In the genomic region with DNA sequence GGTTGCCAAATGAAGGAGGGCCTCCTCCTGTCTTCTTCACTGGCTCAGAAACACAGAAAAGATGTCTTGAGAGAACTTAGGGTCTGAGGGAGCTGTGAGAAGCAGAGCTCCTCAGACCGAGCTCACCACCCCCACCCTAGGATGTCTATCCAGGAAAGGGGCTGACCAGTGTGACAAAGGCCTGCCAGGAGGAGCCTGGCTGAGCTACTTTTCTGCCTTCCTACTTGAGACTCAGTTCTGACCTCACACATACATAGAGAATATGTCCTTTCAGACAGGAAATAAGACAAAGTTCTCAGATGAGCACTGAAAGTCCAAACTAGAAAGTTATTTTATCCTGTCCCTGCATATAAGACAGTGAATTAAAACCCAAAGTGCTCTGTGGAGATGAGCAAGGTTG, we compare ENCODE assay signal across 9 cellular contexts. TPM values are rescaled to one million over a fixed set of nuclear protein-coding genes. Genes with fewer than 3 reads are reported as not detected.
DNase-seq lines count a peak whose midpoint lies in the region; ATAC-seq, FAIRE-seq and TF ChIP-seq lines count a peak whose summit lies in the region.
"Had no signal": no experiment of that assay in that cellular context is flagged by ENCODE, and none has a peak within 500 bp of the region (broad histone marks: within the 10 kb centered on the region; RNA-seq: fewer than 3 reads in every experiment).

No MANE protein-coding gene starts in this region.

- no peak for FAIRE-seq in GM12891 (lab: Jason Lieb, UNC)

- no peaks in the 10 kb centered on the region for H3K9me3 ChIP-seq in right cardiac atrium (ENCODE audit: control insufficient read depth, low read length)

- intact Hi-C loops in right cardiac atrium (cut with DNase I) = no loop called here

- ATAC-seq in GM21576 (IDR thresholded peaks at IDR 0.05; ENCODE audit: unreplicated experiment) (peak; percentile 43), HG03469 (IDR thresholded peaks at IDR 0.05; ENCODE audit: unreplicated experiment) (peak; percentile 33), right cardiac atrium (peak; percentile 52 to 65)
- ATAC-seq: left colon had no signal

- 29% methylated on average over 1 of the region's 1 CpG for WGBS in right cardiac atrium

- no peak overlapping the region for H3K4me3 ChIP-seq in right cardiac atrium (ENCODE audit: low read length)

- H3K4me1 ChIP-seq in right cardiac atrium (ENCODE audit: control insufficient read depth, insufficient read depth, low read length) = no peaks in the 10 kb centered on the region

- no peak overlapping the region for H3K27ac ChIP-seq in right cardiac atrium (ENCODE audit: low read length)

- no peak for TF ChIP-seq POLR2A in GM12891 (IDR thresholded peaks at IDR 0.05; ENCODE audit: low read depth, low read length)

- H3K27me3 ChIP-seq in right cardiac atrium (ENCODE audit: control insufficient read depth, insufficient read depth) = no peaks in the 10 kb centered on the region

- DNase-seq in GM12891 (ENCODE audit: insufficient read length, low spot score) (no peak), right cardiac atrium (no peak), HT-29 (ENCODE audit: low spot score) (no peak), NCI-H1417 treated with DMSO at 0.1 percent for 48 hours (lab: John Stamatoyannopoulos, UW) (no peak), COLO668 (lab: John Stamatoyannopoulos, UW; ENCODE audit: unreplicated experiment) (no peak), NAMALWA (ENCODE audit: low spot score) (no peak)

TF ChIP-seq in GM12891, 5 proteins besides CTCF, POLR2A, EP300 and RAD21:
- 0 out of 2 replicates have a peak, but pooled peaks have one; percentile 22 for TF ChIP-seq TAF1 (IDR thresholded peaks at IDR 0.05; ENCODE audit: low read depth, low read length)
- no peak for TF ChIP-seq POU2F2 (IDR thresholded peaks at IDR 0.05; ENCODE audit: low read depth, low read length)
- TF ChIP-seq PAX5 (IDR thresholded peaks at IDR 0.05; ENCODE audit: insufficient read depth, low read length, severe bottlenecking) = no peak
- no peak for TF ChIP-seq POLR2AphosphoS5 (IDR thresholded peaks at IDR 0.05; ENCODE audit: low read depth, low read length)
- no peak for TF ChIP-seq SPI1 (IDR thresholded peaks at IDR 0.05; ENCODE audit: low read depth, low read length)

RNA-seq across cellular contexts. Expression of gene KIF9, which starts 54.5 kb away (rescaled TPM):
- 5.4 TPM for polyA plus RNA-seq in GM12891 (2012; ENCODE audit: low read depth, missing spikeins)
- total RNA-seq in right cardiac atrium = 1 to 10 TPM; 6.8 to 9.9 (median 8.8) TPM
- polyA plus RNA-seq in right cardiac atrium = 13.2 TPM
- total RNA-seq in HT-29 (2014; rRNA removed; shearing (Covaris generic)) = 28.7 and 31.7 TPM in 2 replicates

RNA-seq across cellular contexts. Expression of gene KLHL18, which starts 54.7 kb away (rescaled TPM):
- polyA plus RNA-seq in GM12891 (2012; ENCODE audit: low read depth, missing spikeins) = 34.9 TPM
- total RNA-seq in right cardiac atrium = 10 to 100 TPM; 25.3 to 35.1 (median 33.6) TPM
- polyA plus RNA-seq in right cardiac atrium = 67.2 TPM
- 11.5 TPM in 2 replicates for total RNA-seq in HT-29 (2014; rRNA removed; shearing (Covaris generic))
